In genomic region chr12:106226884-106227640, GRCh38 we compare ENCODE assay signal across 8 cellular contexts. TPM values are rescaled to one million over a fixed set of nuclear protein-coding genes. Genes with fewer than 3 reads are reported as not detected.
DNase-seq lines count a peak whose midpoint lies in the region; ATAC-seq, FAIRE-seq and TF ChIP-seq lines count a peak whose summit lies in the region.

No MANE protein-coding gene starts in this region.

- H3K4me1 ChIP-seq in left lung, result peaks cover 0 to 14% of the 10 kb centered on the region in 2 donors

- H3K4me3 ChIP-seq in left lung, result no peak overlapping the region

- TF ChIP-seq CTCF in chondrocyte (IDR thresholded peaks at IDR 0.05), result peak; percentile 89
- TF ChIP-seq CTCF in left lung (IDR thresholded peaks at IDR 0.05), result peak; percentile 54 to 69
- TF ChIP-seq CTCF in type B pancreatic cell (conservative IDR thresholded peaks at IDR 0.05), result peak; percentile 86

- peak overlapping the region in 1 of 2 donors; percentile 81 for H3K27ac ChIP-seq in left lung

- ATAC-seq in left lung (peak; percentile 84), HG03521 (IDR thresholded peaks at IDR 0.05; ENCODE audit: unreplicated experiment) (no peak)

- H3K9me3 ChIP-seq in left lung, result no peaks in the 10 kb centered on the region

- no peak for FAIRE-seq in RCC 7860 (lab: Jason Lieb, UNC)

- intact Hi-C loops in left lung (cut with DNase I), result loop anchor here in 1 of 2 donors (2.0 to 5.0 kb wide), 2 partner anchors 54 to 120 kb away; no protein-coding TSS in a partner anchor

- H3K27me3 Mint-ChIP-seq in chondrocyte (ENCODE audit: low read depth) (no peaks in the 10 kb centered on the region), type B pancreatic cell (no peaks in the 10 kb centered on the region)

- H3K4me3 Mint-ChIP-seq in chondrocyte (ENCODE audit: unreplicated experiment) (no peak overlapping the region), type B pancreatic cell (no peak overlapping the region)

- H3K4me1 Mint-ChIP-seq in chondrocyte (ENCODE audit: low read depth), result peaks cover 17% of the 10 kb centered on the region
- peaks cover 15% of the 10 kb centered on the region for H3K4me1 Mint-ChIP-seq in type B pancreatic cell (ENCODE audit: unreplicated experiment)

- no peaks in the 10 kb centered on the region for H3K36me3 Mint-ChIP-seq in chondrocyte (ENCODE audit: low read depth)
- H3K36me3 Mint-ChIP-seq in type B pancreatic cell, result no peaks in the 10 kb centered on the region

- H3K9me3 Mint-ChIP-seq in chondrocyte (ENCODE audit: low read depth) (no peaks in the 10 kb centered on the region), type B pancreatic cell (no peaks in the 10 kb centered on the region)

- no peaks in the 10 kb centered on the region for H3K27me3 ChIP-seq in left lung

- peak; percentile 43 for DNase-seq in activated T-cell treated with anti-CD3 and anti-CD28 coated beads, Interleukin-2, amount 50 U/mL, for 1 hour
- DNase-seq in activated T-cell treated with anti-CD3 and anti-CD28 coated beads for 4 hours (no peak), Kasumi-1 (lab: John Stamatoyannopoulos, UW) (peak; percentile 66 to 82), RCC 7860 (ENCODE audit: low spot score) (peak; percentile 57), chondrocyte (ENCODE audit: low spot score) (no peak), left lung (no peak), type B pancreatic cell (ENCODE audit: extremely low spot score, unreplicated experiment) (no peak)

- H3K36me3 ChIP-seq in left lung, result no peaks in the 10 kb centered on the region

- no peak overlapping the region for H3K27ac Mint-ChIP-seq in chondrocyte (ENCODE audit: unreplicated experiment)
- peak overlapping the region; percentile 52 for H3K27ac Mint-ChIP-seq in type B pancreatic cell

RNA-seq across cellular contexts. Expression of gene CKAP4, which starts 20.8 kb away (rescaled TPM):
- total RNA-seq in chondrocyte, result 329 to 348 TPM (median 333 TPM) in 3 replicates
- 100 to 1,000 TPM in 1 of 2 donors, 10 to 100 TPM in 1; 86.0 to 111 TPM for total RNA-seq in left lung
- total RNA-seq in type B pancreatic cell (ENCODE audit: low replicate concordance), result 90.5 and 95.9 TPM in 2 replicates

Comparison
In these comparisons a context has a peak if more than half of its experiments do, and no peak if none do; other contexts are left out.
1. DNase-seq: peak in activated T-cell treated with anti-CD3 and anti-CD28 coated beads, Interleukin-2, amount 50 U/mL, for 1 hour (single experiment), Kasumi-1 (2 of 2) and RCC 7860 (single experiment); none in activated T-cell treated with anti-CD3 and anti-CD28 coated beads for 4 hours (single experiment), chondrocyte (single experiment), left lung (0 of 2) and type B pancreatic cell (single experiment).
2. Peak in every context shown above with its lines, with median percentiles within 50 percentile points of each other: CTCF ChIP-seq.